Comparison of ENCODE assay signal across 14 cellular contexts in genomic region chr5:107985144-107985543, GRCh38.
DNase-seq lines count a peak whose midpoint lies in the region; ATAC-seq and TF ChIP-seq lines count a peak whose summit lies in the region.
"Had no signal": no experiment of that assay in that cellular context is flagged by ENCODE, and none has a peak within 500 bp of the region (broad histone marks: within the 10 kb centered on the region; RNA-seq: fewer than 3 reads in every experiment).

No MANE protein-coding gene starts in this region.

- H3K4me1 ChIP-seq in SJCRH30, result peaks cover 3% of the 10 kb centered on the region; the same call in 1 of the 2 replicates
- H3K4me1 ChIP-seq in esophagus muscularis mucosa, result peaks cover 0 to 8% (median 2%) of the 10 kb centered on the region in 4 donors

- H3K36me3 ChIP-seq in SJCRH30, result no peaks in the 10 kb centered on the region
- no peaks in the 10 kb centered on the region for H3K36me3 ChIP-seq in esophagus muscularis mucosa
- H3K36me3 ChIP-seq: brain microvascular endothelial cell had no signal

- no peak overlapping the region for H3K4me3 Mint-ChIP-seq in natural killer cell
- no peak overlapping the region for H3K4me3 Mint-ChIP-seq in natural killer cell treated with Interleukin-12 subunit alpha and Interleukin-12 subunit beta and Interleukin-15 and Interleukin-18, amount 100 ng/mL, for 72 hours
- H3K4me3 Mint-ChIP-seq: memory B cell; stimulated activated memory B cell treated with anti-CD40 and anti-IgM and Interleukin-4, amounts not matched to agents 10 μg/mL and 1 μg/mL and 100 μg/mL, for 72 hours had no signal

- TF ChIP-seq CTCF in natural killer cell (IDR thresholded peaks at IDR 0.05) (no peak), esophagus muscularis mucosa (IDR thresholded peaks at IDR 0.05) (no peak)

- no peaks in the 10 kb centered on the region for H3K9me3 ChIP-seq in SJCRH30 (replicated peaks)
- H3K9me3 ChIP-seq in esophagus muscularis mucosa, result no peaks in the 10 kb centered on the region

- H3K27ac ChIP-seq in SJCRH30 (no peak overlapping the region), esophagus muscularis mucosa (replicated peaks in 1 of 4) (no peak overlapping the region)
- H3K27ac ChIP-seq: brain microvascular endothelial cell, epithelial cell of prostate had no signal

- DNase-seq in natural killer cell (no peak), SJCRH30 (peak; percentile 12 to 45), left ventricle myocardium superior (no peak), AG08396 (ENCODE audit: low spot score) (no peak), esophagus muscularis mucosa (ENCODE audit: extremely low spot score) (no peak), posterior cingulate gyrus (no peak)
- no peak for DNase-seq in natural killer cell treated with Interleukin-12 subunit alpha and Interleukin-12 subunit beta and Interleukin-15 and Interleukin-18, amount 100 ng/mL, for 72 hours (ENCODE audit: low spot score)
- DNase-seq: activated CD4-positive, alpha-beta T cell treated with anti-CD3 and anti-CD28 coated beads for 48 hours; brain microvascular endothelial cell; nucleus accumbens had no signal

- H3K4me1 Mint-ChIP-seq in natural killer cell, result peaks cover 56% of the 10 kb centered on the region in 2 donors
- H3K4me1 Mint-ChIP-seq in natural killer cell treated with Interleukin-12 subunit alpha and Interleukin-12 subunit beta and Interleukin-15 and Interleukin-18, amount 100 ng/mL, for 72 hours (ENCODE audit: low read depth in 2 of 2), result peaks cover 45% of the 10 kb centered on the region in 2 donors
- H3K4me1 Mint-ChIP-seq: memory B cell; stimulated activated memory B cell treated with anti-CD40 and anti-IgM and Interleukin-4, amounts not matched to agents 10 μg/mL and 1 μg/mL and 100 μg/mL, for 72 hours had no signal

- H3K27me3 ChIP-seq in SJCRH30 (no peaks in the 10 kb centered on the region), esophagus muscularis mucosa (no peaks in the 10 kb centered on the region)
- H3K27me3 ChIP-seq: brain microvascular endothelial cell had no signal

- H3K36me3 Mint-ChIP-seq in natural killer cell, result no peaks in the 10 kb centered on the region
- H3K36me3 Mint-ChIP-seq in natural killer cell treated with Interleukin-12 subunit alpha and Interleukin-12 subunit beta and Interleukin-15 and Interleukin-18, amount 100 ng/mL, for 72 hours, result peaks cover 5% of the 10 kb centered on the region

- H3K9me3 Mint-ChIP-seq in natural killer cell, result no peaks in the 10 kb centered on the region
- peaks cover 4% of the 10 kb centered on the region for H3K9me3 Mint-ChIP-seq in natural killer cell treated with Interleukin-12 subunit alpha and Interleukin-12 subunit beta and Interleukin-15 and Interleukin-18, amount 100 ng/mL, for 72 hours
- H3K9me3 Mint-ChIP-seq: memory B cell; stimulated activated memory B cell treated with anti-CD40 and anti-IgM and Interleukin-4, amounts not matched to agents 10 μg/mL and 1 μg/mL and 100 μg/mL, for 72 hours had no signal

- TF ChIP-seq EP300 in esophagus muscularis mucosa (IDR thresholded peaks at IDR 0.05), result no peak

- ATAC-seq in natural killer cell (no peak), left ventricle myocardium superior (peak; percentile 69), GM21526 (IDR thresholded peaks at IDR 0.05; ENCODE audit: low FRiP score, unreplicated experiment) (no peak)
- ATAC-seq in natural killer cell treated with Interleukin-12 subunit alpha and Interleukin-12 subunit beta and Interleukin-15 and Interleukin-18, amount 100 ng/mL, for 72 hours, result no peak
- ATAC-seq: stimulated activated memory B cell treated with anti-CD40 and anti-IgM and Interleukin-4, amounts not matched to agents 10 μg/mL and 1 μg/mL and 100 μg/mL, for 72 hours had no signal

- no peaks in the 10 kb centered on the region for H3K27me3 Mint-ChIP-seq in natural killer cell (ENCODE audit: low read depth in 2 of 2)
- H3K27me3 Mint-ChIP-seq in natural killer cell treated with Interleukin-12 subunit alpha and Interleukin-12 subunit beta and Interleukin-15 and Interleukin-18, amount 100 ng/mL, for 72 hours, result no peaks in the 10 kb centered on the region
- H3K27me3 Mint-ChIP-seq: memory B cell; stimulated activated memory B cell treated with anti-CD40 and anti-IgM and Interleukin-4, amounts not matched to agents 10 μg/mL and 1 μg/mL and 100 μg/mL, for 72 hours had no signal

- no peak overlapping the region for H3K4me3 ChIP-seq in SJCRH30
- H3K4me3 ChIP-seq in esophagus muscularis mucosa, result no peak overlapping the region

- TF ChIP-seq POLR2A in esophagus muscularis mucosa (IDR thresholded peaks at IDR 0.05; ENCODE audit: low read depth), result no peak

- intact Hi-C loops in natural killer cell (cut with micrococcal nuclease), result loop anchor here (10.0 kb wide), 1 partner anchor 400 kb away; the partner anchor contains the start of gene FBXL17
- intact Hi-C loops in left ventricle myocardium superior (cut with micrococcal nuclease), result no loop called here
- intact Hi-C loops in esophagus muscularis mucosa (cut with DNase I), result no loop called here
- intact Hi-C loops in posterior cingulate gyrus (cut with DNase I), result no loop called here

- H3K27ac Mint-ChIP-seq in natural killer cell, result peak overlapping the region; percentile 8 to 48
- H3K27ac Mint-ChIP-seq in natural killer cell treated with Interleukin-12 subunit alpha and Interleukin-12 subunit beta and Interleukin-15 and Interleukin-18, amount 100 ng/mL, for 72 hours, result peak overlapping the region in 1 of 2 donors; percentile 54
- H3K27ac Mint-ChIP-seq: memory B cell; stimulated activated memory B cell treated with anti-CD40 and anti-IgM and Interleukin-4, amounts not matched to agents 10 μg/mL and 1 μg/mL and 100 μg/mL, for 72 hours had no signal

Comparison
In these comparisons a context has a peak if more than half of its experiments do, and no peak if none do; other contexts are left out.
1. DNase-seq: peak in SJCRH30 (2 of 2); none in natural killer cell (single experiment), natural killer cell treated with Interleukin-12 subunit alpha and Interleukin-12 subunit beta and Interleukin-15 and Interleukin-18, amount 100 ng/mL, for 72 hours (single experiment), left ventricle myocardium superior (single experiment), AG08396 (single experiment), esophagus muscularis mucosa (single experiment) and posterior cingulate gyrus (0 of 10).